Comparison of ENCODE assay signal across 12 cellular contexts in the genomic region with DNA sequence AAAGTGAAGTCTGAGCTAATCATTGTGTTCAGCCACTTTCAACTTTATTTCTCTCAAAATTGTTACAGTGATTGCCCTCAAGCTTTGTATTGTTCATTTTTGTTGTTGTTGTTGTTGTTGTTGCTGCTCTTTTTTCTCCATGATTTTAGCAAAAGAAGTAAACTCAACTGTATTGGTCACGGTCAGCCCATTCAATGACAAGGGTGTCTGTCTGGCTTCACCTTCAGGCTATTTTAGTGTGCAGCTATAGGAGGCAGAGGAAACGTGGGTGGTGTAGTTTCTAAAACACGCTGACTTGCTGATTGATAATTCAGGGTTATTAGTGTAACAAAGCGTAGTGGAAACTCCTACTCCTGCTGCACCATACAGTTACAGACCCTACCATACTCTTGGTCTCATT.
DNase-seq lines count a peak whose midpoint lies in the region; ATAC-seq and TF ChIP-seq lines count a peak whose summit lies in the region.
"Had no signal": no experiment of that assay in that cellular context is flagged by ENCODE, and none has a peak within 500 bp of the region (broad histone marks: within the 10 kb centered on the region; RNA-seq: fewer than 3 reads in every experiment).

No MANE protein-coding gene starts in this region.

- DNase-seq in NCI-H2227 treated with DMSO at 0.1 percent for 48 hours (lab: John Stamatoyannopoulos, UW) (peak; percentile 77), spleen (no peak), AG08396 (ENCODE audit: low spot score) (no peak)
- no peak for DNase-seq in activated naive CD4-positive, alpha-beta T cell treated with anti-CD3 and anti-CD28 coated beads, Interleukin-2, amount 50 U/mL, for 72 hours (ENCODE audit: low spot score in 2 of 2)
- no peak for DNase-seq in activated CD8-positive, alpha-beta memory T cell treated with anti-CD3 and anti-CD28 coated beads for 24 hours
- DNase-seq: activated T-cell treated with anti-CD3 and anti-CD28 coated beads, Interleukin-2, amount 50 U/mL, for 24 hours; CD4-positive, alpha-beta T cell; left lung; NCI-H510A treated with DMSO at 0.1 percent for 48 hours had no signal

- H3K4me3 ChIP-seq in spleen, result no peak overlapping the region
- H3K4me3 ChIP-seq: left lung had no signal

- H3K27ac Mint-ChIP-seq in activated naive CD4-positive, alpha-beta T cell treated with anti-CD3 and anti-CD28 coated beads, Interleukin-2, amount 50 U/mL, for 72 hours, result no peak overlapping the region
- H3K27ac Mint-ChIP-seq: activated T-cell treated with anti-CD3 and anti-CD28 coated beads, Interleukin-2, amount 50 U/mL, for 24 hours; CD4-positive, alpha-beta T cell had no signal

- no peak for TF ChIP-seq CTCF in spleen (IDR thresholded peaks at IDR 0.05 in 8 of 11, conservative IDR thresholded peaks at IDR 0.05 in 3 of 11)

- intact Hi-C loops in spleen (cut with DNase I; ENCODE audit: low total_unique reads), result no loop called here

- peaks cover 0 to 5% (median 0%) of the 10 kb centered on the region in 6 donors for H3K36me3 ChIP-seq in spleen
- H3K36me3 ChIP-seq: left lung had no signal

- H3K27me3 ChIP-seq in spleen (replicated peaks in 1 of 7), result no peaks in the 10 kb centered on the region
- H3K27me3 ChIP-seq: left lung had no signal

- H3K36me3 Mint-ChIP-seq in activated naive CD4-positive, alpha-beta T cell treated with anti-CD3 and anti-CD28 coated beads, Interleukin-2, amount 50 U/mL, for 72 hours, result no peaks in the 10 kb centered on the region

- WGBS in spleen, 5 donors, result 37 to 65% (median 51%) methylated on average over 4 of the region's 4 CpGs

- no peaks in the 10 kb centered on the region for H3K9me3 ChIP-seq in spleen
- H3K9me3 ChIP-seq: left lung had no signal

- peak; percentile 90 for ATAC-seq in GM18499 (IDR thresholded peaks at IDR 0.05; ENCODE audit: insufficient read depth, unreplicated experiment)
- ATAC-seq in GM19455 (IDR thresholded peaks at IDR 0.05; ENCODE audit: unreplicated experiment), result peak; percentile 89
- ATAC-seq in HG02938 (IDR thresholded peaks at IDR 0.05; ENCODE audit: unreplicated experiment), result peak; percentile 67
- no peak for ATAC-seq in activated naive CD4-positive, alpha-beta T cell treated with anti-CD3 and anti-CD28 coated beads, Interleukin-2, amount 50 U/mL, for 72 hours
- ATAC-seq: left lung had no signal

- no peak for TF ChIP-seq POLR2A in spleen (IDR thresholded peaks at IDR 0.05)

- H3K27ac ChIP-seq in spleen, result no peak overlapping the region
- H3K27ac ChIP-seq: left lung had no signal

- H3K9me3 Mint-ChIP-seq in activated naive CD4-positive, alpha-beta T cell treated with anti-CD3 and anti-CD28 coated beads, Interleukin-2, amount 50 U/mL, for 72 hours, result no peaks in the 10 kb centered on the region
- H3K9me3 Mint-ChIP-seq: activated T-cell treated with anti-CD3 and anti-CD28 coated beads, Interleukin-2, amount 50 U/mL, for 24 hours; CD4-positive, alpha-beta T cell had no signal

- H3K4me1 ChIP-seq in spleen, result peaks cover 0 to 4% (median 0%) of the 10 kb centered on the region in 6 donors
- H3K4me1 ChIP-seq: left lung had no signal

Comparison
In these comparisons a context has a peak if more than half of its experiments do, and no peak if none do; other contexts are left out.
1. ATAC-seq: peak in GM18499 (single experiment), GM19455 (single experiment) and HG02938 (single experiment); none in activated naive CD4-positive, alpha-beta T cell treated with anti-CD3 and anti-CD28 coated beads, Interleukin-2, amount 50 U/mL, for 72 hours (0 of 2).